29 cellular contexts compared by ENCODE assay signal in the genomic region with DNA sequence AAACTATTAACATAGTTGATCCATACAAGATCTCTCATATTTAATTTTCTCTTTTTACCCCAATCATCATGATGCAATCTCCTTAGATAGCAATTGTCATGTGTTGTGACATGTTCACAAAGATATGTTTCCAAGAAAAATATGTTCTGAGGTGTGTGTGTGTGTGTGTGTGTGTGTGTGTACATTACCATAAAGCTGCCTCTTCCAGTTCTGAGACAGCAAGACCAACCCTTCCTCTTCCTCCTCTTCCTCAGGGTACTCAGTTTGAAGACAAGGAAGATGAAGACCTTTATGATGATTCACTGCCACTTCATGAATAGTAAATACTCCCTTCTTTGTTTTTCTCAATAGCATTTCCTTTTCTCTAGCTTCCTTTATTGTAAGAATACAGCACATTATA.
"Had no signal": no experiment of that assay in that cellular context is flagged by ENCODE, and none has a peak within 500 bp of the region (broad histone marks: within the 10 kb centered on the region; RNA-seq: fewer than 3 reads in every experiment).

No MANE protein-coding gene starts in this region.

- H3K36me3 ChIP-seq: colonic mucosa, esophagus muscularis mucosa, esophagus squamous epithelium, gastrocnemius medialis, gastroesophageal sphincter, heart left ventricle, heart right ventricle had no signal

- FAIRE-seq: endometrium, endothelial cell of umbilical vein, frontal cortex had no signal

- H3K27me3 ChIP-seq: colonic mucosa, dorsolateral prefrontal cortex, esophagus muscularis mucosa, esophagus squamous epithelium, gastrocnemius medialis, gastroesophageal sphincter, heart left ventricle, heart right ventricle, hepatocyte had no signal

- H3K27ac ChIP-seq: colonic mucosa, coronary artery, dorsolateral prefrontal cortex, epithelial cell of prostate, esophagus muscularis mucosa, esophagus squamous epithelium, gastrocnemius medialis, gastroesophageal sphincter, heart left ventricle, heart right ventricle, hepatocyte had no signal

- DNase-seq: colonic mucosa; cortex of kidney; dermis blood vessel endothelial cell; dorsolateral prefrontal cortex; effector CD4-positive, alpha-beta T cell; effector CD8-positive, alpha-beta T cell; effector memory CD4-positive, alpha-beta T cell; effector memory CD8-positive, alpha-beta T cell; endodermal cell; erythroblast; esophagus squamous epithelium; foreskin fibroblast; foreskin melanocyte; gastrocnemius medialis; glutamatergic neuron; head of caudate nucleus; heart left ventricle; heart right ventricle; hippocampal formation had no signal

- H3K27me3 Mint-ChIP-seq: dendritic cell treated with granulocyte-macrophage colony-stimulating factor and Interleukin-4, amounts not matched to agents 40 ng/mL and 50 ng/mL, for 4 days; effector memory CD8-positive, alpha-beta T cell had no signal

- H3K9me3 Mint-ChIP-seq: dendritic cell treated with granulocyte-macrophage colony-stimulating factor and Interleukin-4, amounts not matched to agents 40 ng/mL and 50 ng/mL, for 4 days had no signal

- H3K27ac Mint-ChIP-seq: dendritic cell treated with granulocyte-macrophage colony-stimulating factor and Interleukin-4, amounts not matched to agents 40 ng/mL and 50 ng/mL, for 4 days; effector memory CD8-positive, alpha-beta T cell; endodermal cell had no signal

- H3K4me3 Mint-ChIP-seq: dendritic cell treated with granulocyte-macrophage colony-stimulating factor and Interleukin-4, amounts not matched to agents 40 ng/mL and 50 ng/mL, for 4 days; effector memory CD8-positive, alpha-beta T cell; endodermal cell had no signal

- H3K4me3 ChIP-seq: colonic mucosa, coronary artery, dorsolateral prefrontal cortex, esophagus muscularis mucosa, esophagus squamous epithelium, gastrocnemius medialis, gastroesophageal sphincter, heart left ventricle, heart right ventricle, hepatocyte had no signal

- ATAC-seq: effector memory CD8-positive, alpha-beta T cell; esophagus mucosa; gastrocnemius medialis; gastroesophageal sphincter; heart left ventricle; heart right ventricle had no signal

- H3K4me1 ChIP-seq: colonic mucosa, esophagus muscularis mucosa, esophagus squamous epithelium, gastrocnemius medialis, gastroesophageal sphincter, heart left ventricle, heart right ventricle had no signal
